8 cellular contexts compared by ENCODE assay signal in the genomic region with DNA sequence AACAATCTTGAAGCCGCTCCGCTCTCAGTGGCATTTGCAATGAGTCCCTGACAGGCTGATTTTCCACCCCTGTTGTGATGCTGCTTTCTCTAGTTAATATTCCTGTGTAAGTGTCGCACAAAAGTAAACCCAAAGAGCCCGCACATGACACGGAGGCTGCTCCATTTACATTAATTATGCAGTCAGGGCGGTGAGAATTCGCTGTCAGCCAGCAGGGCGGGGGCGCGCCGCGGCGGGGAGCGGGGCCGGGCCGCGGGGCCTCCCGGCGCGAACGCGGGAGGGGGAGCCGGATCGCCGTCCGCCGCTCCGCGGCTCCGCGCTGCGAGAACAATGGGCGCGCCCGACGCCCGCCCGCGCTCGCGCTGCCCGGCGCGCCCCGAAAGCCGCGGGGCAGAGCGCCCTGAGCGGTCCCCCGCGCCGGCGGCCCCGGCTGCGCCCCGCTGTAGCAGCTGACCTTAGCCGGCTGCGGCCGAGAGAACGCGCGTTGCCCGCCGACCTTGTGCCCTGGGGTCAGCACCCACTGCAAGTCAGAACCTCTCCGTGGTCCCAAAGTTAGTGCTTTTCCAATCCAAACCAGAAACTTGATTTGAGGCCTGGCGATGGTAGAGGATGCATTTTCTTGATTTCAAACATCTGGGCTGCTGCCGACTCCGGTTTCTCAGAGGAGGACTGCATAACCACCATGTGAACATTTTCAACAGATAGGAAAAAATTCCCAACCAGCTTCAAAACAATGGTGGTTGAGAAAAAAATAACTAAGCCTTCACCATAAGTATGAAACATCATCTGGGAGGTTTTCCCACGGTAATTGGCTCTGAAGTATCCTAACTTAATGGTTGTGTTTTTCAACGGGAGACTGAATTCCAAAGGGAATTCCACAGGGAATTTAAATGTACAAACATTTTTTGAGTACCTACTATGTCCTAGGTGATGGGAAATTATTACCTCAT.
DNase-seq lines count a peak whose midpoint lies in the region; ATAC-seq and TF ChIP-seq lines count a peak whose summit lies in the region.

No MANE protein-coding gene starts in this region.

- DNase-seq in BJ (ENCODE audit: low read depth) (no peak), NCI-H748 treated with DMSO at 0.1 percent for 48 hours (lab: John Stamatoyannopoulos, UW) (peak; percentile 68), esophagus muscularis mucosa (ENCODE audit: extremely low spot score) (no peak), NCI-H128 (lab: John Stamatoyannopoulos, UW; ENCODE audit: unreplicated experiment) (no peak)
- peak; percentile 66 for DNase-seq in activated T-cell treated with anti-CD3 and anti-CD28 coated beads, Interleukin-2, amount 50 U/mL, for 24 hours
- DNase-seq in stimulated activated naive CD4-positive, alpha-beta T cell treated with Interleukin-2 at 50 U/mL for 16 hours (lab: John Stamatoyannopoulos, UW): peak; percentile 3

- H3K4me3 ChIP-seq in BJ (ENCODE audit: low read depth, low read length) (peak overlapping the region; percentile 50), esophagus muscularis mucosa (peak overlapping the region; percentile 54 to 70 (median 62)), mucosa of stomach (ENCODE audit: low read length) (peak overlapping the region; percentile 43)

- CTCF ChIA-PET in BJ (lab: Yijun Ruan, JAX): no interaction called here

- no peak for TF ChIP-seq POLR2A in esophagus muscularis mucosa (IDR thresholded peaks at IDR 0.05; ENCODE audit: low read depth)

- peaks cover 17% of the 10 kb centered on the region for H3K4me1 Mint-ChIP-seq in activated T-cell treated with anti-CD3 and anti-CD28 coated beads, Interleukin-2, amount 50 U/mL, for 24 hours (ENCODE audit: low read depth)

- TF ChIP-seq CTCF in BJ (IDR thresholded peaks at IDR 0.05; ENCODE audit: insufficient read depth, low read depth, low read length) (no peak), esophagus muscularis mucosa (IDR thresholded peaks at IDR 0.05) (no peak)

- peak; percentile 58 for ATAC-seq in GM19467 (IDR thresholded peaks at IDR 0.05; ENCODE audit: unreplicated experiment)

- no peaks in the 10 kb centered on the region for H3K9me3 ChIP-seq in esophagus muscularis mucosa
- H3K9me3 ChIP-seq in mucosa of stomach (ENCODE audit: control insufficient read depth, low read length): no peaks in the 10 kb centered on the region

- POLR2A ChIA-PET in BJ (lab: Charles Lee): no interaction called here

- H3K4me3 Mint-ChIP-seq in activated T-cell treated with anti-CD3 and anti-CD28 coated beads, Interleukin-2, amount 50 U/mL, for 24 hours: peak overlapping the region; percentile 74

- peak overlapping the region; percentile 75 to 80 (median 76) for H3K27ac ChIP-seq in esophagus muscularis mucosa (replicated peaks in 1 of 4)

- no peak for TF ChIP-seq EP300 in esophagus muscularis mucosa (IDR thresholded peaks at IDR 0.05)

- peak overlapping the region; percentile 48 for H3K9ac ChIP-seq in mucosa of stomach (ENCODE audit: low read length)

- H3K4me1 ChIP-seq in esophagus muscularis mucosa (peaks cover 22 to 80% (median 62%) of the 10 kb centered on the region in 4 donors), mucosa of stomach (ENCODE audit: control insufficient read depth, insufficient read depth, low read length) (peaks cover 6% of the 10 kb centered on the region)

- H3K36me3 ChIP-seq in BJ (ENCODE audit: control insufficient read depth, insufficient read depth, low read length) (no peaks in the 10 kb centered on the region), esophagus muscularis mucosa (no peaks in the 10 kb centered on the region), mucosa of stomach (ENCODE audit: control insufficient read depth, insufficient read depth, low read length) (no peaks in the 10 kb centered on the region)

- intact Hi-C loops in esophagus muscularis mucosa (cut with DNase I): loop anchor here (5.0 kb wide), 1 partner anchor 142 kb away; a partner anchor contains a TSS

- H3K27me3 ChIP-seq in BJ (ENCODE audit: control insufficient read depth, insufficient read depth, low read length) (no peaks in the 10 kb centered on the region), esophagus muscularis mucosa (no peaks in the 10 kb centered on the region), mucosa of stomach (ENCODE audit: control insufficient read depth, insufficient read depth, low read length) (no peaks in the 10 kb centered on the region)

- H3K9me3 Mint-ChIP-seq in activated T-cell treated with anti-CD3 and anti-CD28 coated beads, Interleukin-2, amount 50 U/mL, for 24 hours: no peaks in the 10 kb centered on the region

- H3K27ac Mint-ChIP-seq in activated T-cell treated with anti-CD3 and anti-CD28 coated beads, Interleukin-2, amount 50 U/mL, for 24 hours: no peak overlapping the region

- peaks cover 29% of the 10 kb centered on the region for H3K27me3 Mint-ChIP-seq in activated T-cell treated with anti-CD3 and anti-CD28 coated beads, Interleukin-2, amount 50 U/mL, for 24 hours

- H3K36me3 Mint-ChIP-seq in activated T-cell treated with anti-CD3 and anti-CD28 coated beads, Interleukin-2, amount 50 U/mL, for 24 hours (ENCODE audit: low read depth): no peaks in the 10 kb centered on the region

- WGBS in esophagus muscularis mucosa: 3% methylated on average over 29 of the region's 70 CpGs

Comparison
In these comparisons a context has a peak if more than half of its experiments do, and no peak if none do; other contexts are left out.
1. DNase-seq: peak in NCI-H748 treated with DMSO at 0.1 percent for 48 hours (single experiment), activated T-cell treated with anti-CD3 and anti-CD28 coated beads, Interleukin-2, amount 50 U/mL, for 24 hours (single experiment) and stimulated activated naive CD4-positive, alpha-beta T cell treated with Interleukin-2 at 50 U/mL for 16 hours (single experiment); none in BJ (single experiment), esophagus muscularis mucosa (single experiment) and NCI-H128 (single experiment).
2. Peak in every context shown above with its lines, with median percentiles within 50 percentile points of each other: H3K4me3 ChIP-seq.